ENCODE assay signal across 8 cellular contexts in genomic region chr20:32208499-32209154, GRCh38. TPM values are rescaled to one million over a fixed set of nuclear protein-coding genes. Genes with fewer than 3 reads are reported as not detected.
A peak's percentile ranks its signal among the peaks of the same experiment; 100 is the strongest.
DNase-seq lines count a peak whose midpoint lies in the region; ATAC-seq, FAIRE-seq and TF ChIP-seq lines count a peak whose summit lies in the region.

No MANE protein-coding gene starts in this region.

- no peaks in the 10 kb centered on the region for H3K9me3 Mint-ChIP-seq in stimulated activated naive CD8-positive, alpha-beta T cell treated with anti-CD3 and anti-CD28 coated beads, Interleukin-15, Interleukin-2, amounts not matched to agents 100 ng/mL and 50 ng/mL, for 24 hours

- WGBS in GM12878 (ENCODE audit: insufficient coverage, insufficient replicate concordance, low lambda C conversion rate, missing lambda C conversion rate): 38% methylated on average over 10 of the region's 13 CpGs
- no CpG with 5 or more reads among the region's 13 CpGs for WGBS in mesendoderm (ENCODE audit: extremely low coverage, insufficient coverage, low lambda C conversion rate)

- no peak overlapping the region for H3K18ac ChIP-seq in mesendoderm (ENCODE audit: low read length)

- CTCF ChIA-PET in GM12878 (lab: Yijun Ruan, JAX): interaction anchor here (0.7 to 0.9 kb wide), 2 partner anchors 70 to 151 kb away, joined by 3 read pairs; no protein-coding TSS in a partner anchor

- no peaks in the 10 kb centered on the region; the same call in 1 of the 2 replicates for H4K20me1 ChIP-seq in GM12878 (ENCODE audit: control insufficient read depth, insufficient read depth)

- H4K8ac ChIP-seq in mesendoderm (ENCODE audit: low read depth, low read length): no peak overlapping the region

- H3K4ac ChIP-seq in mesendoderm (ENCODE audit: low read depth, low read length): peak overlapping the region; percentile 86

- H2AK5ac ChIP-seq in mesendoderm (ENCODE audit: low read length): no peak overlapping the region

- H2BK15ac ChIP-seq in mesendoderm (replicated peaks; ENCODE audit: low read depth): no peak overlapping the region

- in situ Hi-C loops in GM12878 (cut with MboI): no loop called here
- in situ Hi-C loops in KBM-7 (cut with MboI; ENCODE audit: low pct_unique_long_range_greater_than_20kb, low sequenced_read_pairs): no loop called here

- RAD21 ChIA-PET in GM12878 (lab: Charles Lee; ENCODE audit: unreplicated experiment): interaction anchor here (0.6 to 1.2 kb wide), 2 partner anchors 77 to 389 kb away, joined by 4 to 6 read pairs; no protein-coding TSS in a partner anchor

- peaks cover 18% of the 10 kb centered on the region for H3K4me1 ChIP-seq in GM12878 (ENCODE audit: control insufficient read depth, insufficient read depth, low read length)
- peaks cover 7% of the 10 kb centered on the region for H3K4me1 ChIP-seq in mesendoderm (ENCODE audit: control insufficient read depth, low read depth, low read length)
- peaks cover 55% of the 10 kb centered on the region for H3K4me1 ChIP-seq in vagina

- TF ChIP-seq RAD21 in GM12878 (IDR thresholded peaks at IDR 0.05; ENCODE audit: insufficient read depth, low read depth, low read length): no peak

- H3K4me3 ChIP-seq in GM12878: peak overlapping the region; percentile 99
- H3K4me3 ChIP-seq in mesendoderm (ENCODE audit: low read length): peak overlapping the region; percentile 76
- peak overlapping the region; percentile 100 for H3K4me3 ChIP-seq in vagina

- peaks cover 0 to 1% of the 10 kb centered on the region in 2 experiments; a peak in 2 of 4 replicates for H3K36me3 ChIP-seq in GM12878 (ENCODE audit: control insufficient read depth in 2 of 2, insufficient read depth in 2 of 2, low read length in 1 of 2)
- H3K36me3 ChIP-seq in mesendoderm (ENCODE audit: control insufficient read depth, insufficient read depth, low read length): peaks cover 2% of the 10 kb centered on the region
- no peaks in the 10 kb centered on the region for H3K36me3 ChIP-seq in vagina

- TF ChIP-seq CTCF in GM12878 (IDR thresholded peaks at IDR 0.05 in 2 of 3, conservative IDR thresholded peaks at IDR 0.05 in 1 of 3; ENCODE audit: control insufficient read depth in 2 of 3, extremely low read depth in 1 of 3, insufficient read depth in 1 of 3, low read depth in 3 of 3, low read length in 3 of 3) (no peak), vagina (IDR thresholded peaks at IDR 0.05) (no peak)

- SMC1A ChIA-PET in GM12878 (lab: Charles Lee; ENCODE audit: uncharacterized antibody, unreplicated experiment): interaction anchor here (0.9 kb wide), 1 partner anchor 50 kb away, joined by 3 read pairs; no protein-coding TSS in a partner anchor

- no peak overlapping the region for H3K23ac ChIP-seq in mesendoderm (ENCODE audit: low read length)

- no peak for ATAC-seq in stimulated activated naive CD8-positive, alpha-beta T cell treated with anti-CD3 and anti-CD28 coated beads, Interleukin-15, Interleukin-2, amounts not matched to agents 100 U/mL and 50 U/mL, for 24 hours
- ATAC-seq in GM12878 (no peak), GM18867 (IDR thresholded peaks at IDR 0.05; ENCODE audit: unreplicated experiment) (no peak)

- peaks cover 75% of the 10 kb centered on the region for H3K36me3 Mint-ChIP-seq in stimulated activated naive CD8-positive, alpha-beta T cell treated with anti-CD3 and anti-CD28 coated beads, Interleukin-15, Interleukin-2, amounts not matched to agents 100 ng/mL and 50 ng/mL, for 24 hours (ENCODE audit: low read depth)

- peak overlapping the region; percentile 91 for H3K56ac ChIP-seq in mesendoderm (ENCODE audit: low read length)

- H3K9me3 ChIP-seq in GM12878 (replicated peaks; ENCODE audit: control insufficient read depth, insufficient read depth, low read length) (no peaks in the 10 kb centered on the region), vagina (no peaks in the 10 kb centered on the region)

- intact Hi-C loops in GM12878 (cut with micrococcal nuclease; ENCODE audit: unreplicated experiment) (loop anchor here (5.0 kb wide), 2 partner anchors 79 to 176 kb away; no protein-coding TSS in a partner anchor), vagina (cut with DNase I) (no loop called here)

- TF ChIP-seq EP300 in GM12878 (IDR thresholded peaks at IDR 0.05; ENCODE audit: borderline replicate concordance in 1 of 2, control insufficient read depth in 1 of 2, low read depth in 2 of 2, low read length in 2 of 2): no peak

- no peak overlapping the region for H4K5ac ChIP-seq in mesendoderm (ENCODE audit: low read length)

- no peak overlapping the region for H2BK5ac ChIP-seq in mesendoderm (ENCODE audit: low read length)

- H3K9ac ChIP-seq in GM12878 (ENCODE audit: control insufficient read depth, insufficient read depth, low read length): peak overlapping the region; percentile 98
- peak overlapping the region; percentile 87 for H3K9ac ChIP-seq in mesendoderm (ENCODE audit: low read length)

- no peak for FAIRE-seq in GM12878 (lab: Jason Lieb, UNC)

- TF ChIP-seq POLR2A in GM12878 (IDR thresholded peaks at IDR 0.05; ENCODE audit: low read depth, low read length): no peak
- no peak for TF ChIP-seq POLR2A in vagina (IDR thresholded peaks at IDR 0.05)

- H3K4me1 Mint-ChIP-seq in stimulated activated naive CD8-positive, alpha-beta T cell treated with anti-CD3 and anti-CD28 coated beads, Interleukin-15, Interleukin-2, amounts not matched to agents 100 ng/mL and 50 ng/mL, for 24 hours (ENCODE audit: low read depth): peaks cover 75% of the 10 kb centered on the region

- H3K4me2 ChIP-seq in GM12878 (ENCODE audit: control insufficient read depth, insufficient read depth): peak overlapping the region; percentile 77
- H3K4me2 ChIP-seq in mesendoderm (ENCODE audit: low read length): peak overlapping the region; percentile 84

- H2AFZ ChIP-seq in GM12878 (ENCODE audit: control insufficient read depth, low read depth, low read length): no peak overlapping the region

- H3K79me1 ChIP-seq in mesendoderm (ENCODE audit: low read length): peaks cover 24% of the 10 kb centered on the region

- peak overlapping the region; percentile 91 for H3K4me3 Mint-ChIP-seq in stimulated activated naive CD8-positive, alpha-beta T cell treated with anti-CD3 and anti-CD28 coated beads, Interleukin-15, Interleukin-2, amounts not matched to agents 100 ng/mL and 50 ng/mL, for 24 hours

- H3K27ac ChIP-seq in GM12878 (ENCODE audit: control insufficient read depth, insufficient read depth): peak overlapping the region; percentile 81
- no peak overlapping the region for H3K27ac ChIP-seq in mesendoderm (ENCODE audit: low read depth, low read length)
- H3K27ac ChIP-seq in vagina: peak overlapping the region; percentile 58

- no peak for DNase-seq in stimulated activated naive CD8-positive, alpha-beta T cell treated with anti-CD3 and anti-CD28 coated beads, Interleukin-15, Interleukin-2, amounts not matched to agents 100 U/mL and 50 U/mL, for 24 hours
- DNase-seq in GM12878 (ENCODE audit: low read depth, low spot score): no peak
- DNase-seq in mesendoderm: no peak
- no peak for DNase-seq in vagina (ENCODE audit: extremely low spot score in 2 of 2)
- DNase-seq in KBM-7: no peak
- no peak for DNase-seq in stimulated activated CD4-positive, alpha-beta T cell treated with anti-CD3 and anti-CD28 coated beads, Interleukin-2, amount 100 ng/mL, for 24 hours

- no peak overlapping the region for H2BK120ac ChIP-seq in mesendoderm (ENCODE audit: low read depth, low read length)

- H3K79me2 ChIP-seq in GM12878 (ENCODE audit: control insufficient read depth, insufficient read depth, low read length): peaks cover 59% of the 10 kb centered on the region
- H3K79me2 ChIP-seq in mesendoderm (ENCODE audit: control insufficient read depth, insufficient read depth, low read length): peaks cover 44% of the 10 kb centered on the region

- POLR2A ChIA-PET in GM12878 (lab: Charles Lee): interaction anchor here (0.6 to 0.7 kb wide), 3 partner anchors 110 to 1886 kb away, joined by 4 to 7 read pairs (median 5); no protein-coding TSS in a partner anchor

- H3K27ac Mint-ChIP-seq in stimulated activated naive CD8-positive, alpha-beta T cell treated with anti-CD3 and anti-CD28 coated beads, Interleukin-15, Interleukin-2, amounts not matched to agents 100 ng/mL and 50 ng/mL, for 24 hours: peak overlapping the region; percentile 95

- H3K27me3 ChIP-seq in GM12878 (replicated peaks in 1 of 2; ENCODE audit: control insufficient read depth in 2 of 2, insufficient read depth in 2 of 2, low read length in 1 of 2): no peaks in the 10 kb centered on the region
- H3K27me3 ChIP-seq in mesendoderm (ENCODE audit: insufficient read depth, low read length, poor library complexity): no peaks in the 10 kb centered on the region
- H3K27me3 ChIP-seq in vagina: no peaks in the 10 kb centered on the region

- no peaks in the 10 kb centered on the region for H3K27me3 Mint-ChIP-seq in stimulated activated naive CD8-positive, alpha-beta T cell treated with anti-CD3 and anti-CD28 coated beads, Interleukin-15, Interleukin-2, amounts not matched to agents 100 ng/mL and 50 ng/mL, for 24 hours

- BruUV-seq in GM12878 (replicated peaks; lab: Mats Ljungman, UMichigan): no TSS peak

RNA-seq across cellular contexts. Expression of gene POFUT1, which starts 0.9 kb away (rescaled TPM):
- 41.7 and 45.3 TPM in 2 replicates for total RNA-seq in GM12878 (2013; cell fraction: nucleolus; rRNA removed)
- total RNA-seq in GM12878 (2014; rRNA removed): 23.1 and 24.0 TPM in 2 replicates
- total RNA-seq in GM12878 (2014; rRNA removed; fragmentation: Illumina TruSeq; extraction: Trizol): 20.5 and 22.2 TPM in 2 replicates
- total RNA-seq in GM12878 (2021): 30.5 and 33.4 TPM in 2 replicates
- 8.4 TPM for polyA plus RNA-seq in GM12878 (2011; ENCODE audit: low read depth)
- 11.3 and 15.1 TPM in 2 replicates for polyA plus RNA-seq in GM12878 (2011; rRNA removed)
- 17.4 and 18.3 TPM in 2 replicates for polyA plus RNA-seq in GM12878 (2011; cell fraction: cytosol; rRNA removed)
- polyA plus RNA-seq in GM12878 (2011; cell fraction: nucleus; rRNA removed): 15.7 and 18.9 TPM in 2 replicates
- polyA plus RNA-seq in GM12878 (2012): 10.4 and 11.9 TPM in 2 replicates
- polyA plus RNA-seq in GM12878 (2014; fragmentation: Illumina TruSeq; extraction: Trizol): 24.1 and 25.1 TPM in 2 replicates
- polyA plus RNA-seq in GM12878 (2014; fragmentation: Nextera tagmentation; extraction: Ambion mirVana): 1 to 10 TPM; 2.6 to 3.9 TPM
- 19.3 and 19.8 TPM in 2 replicates for polyA plus RNA-seq in GM12878 (2014; rRNA removed)
- polyA plus RNA-seq in GM12878 (2016; fragmentation: Nextera tagmentation; extraction: Ambion mirVana): 10 to 100 TPM; 24.4 to 24.9 TPM
- polyA minus RNA-seq in GM12878 (2011; rRNA and poly(A)+ RNA removed): 19.7 and 21.4 TPM in 2 replicates
- polyA minus RNA-seq in GM12878 (2011; cell fraction: cytosol; rRNA and poly(A)+ RNA removed): 6.5 and 6.7 TPM in 2 replicates
- polyA minus RNA-seq in GM12878 (2011; cell fraction: nucleus; rRNA and poly(A)+ RNA removed): 11.1 and 20.3 TPM in 2 replicates
- 20.6 TPM for polyA plus RNA-seq in mesendoderm (2013, experiment 1 of 2)
- 20.1 TPM for polyA plus RNA-seq in mesendoderm (2013, experiment 2 of 2)
- 27.7 TPM for total RNA-seq in vagina

RNA-seq across cellular contexts. Expression of gene PLAGL2, which starts 1.1 kb away (rescaled TPM):
- 14.3 and 14.4 TPM in 2 replicates for total RNA-seq in GM12878 (2013; cell fraction: nucleolus; rRNA removed)
- total RNA-seq in GM12878 (2014; rRNA removed): 7.3 and 7.8 TPM in 2 replicates
- 8.3 and 8.4 TPM in 2 replicates for total RNA-seq in GM12878 (2014; rRNA removed; fragmentation: Illumina TruSeq; extraction: Trizol)
- total RNA-seq in GM12878 (2021): 29.7 and 31.7 TPM in 2 replicates
- polyA plus RNA-seq in GM12878 (2011; ENCODE audit: low read depth): 10.0 TPM
- 4.5 and 7.4 TPM in 2 replicates for polyA plus RNA-seq in GM12878 (2011; rRNA removed)
- 12.2 and 16.8 TPM in 2 replicates for polyA plus RNA-seq in GM12878 (2011; cell fraction: cytosol; rRNA removed)
- 9.1 and 11.8 TPM in 2 replicates for polyA plus RNA-seq in GM12878 (2011; cell fraction: nucleus; rRNA removed)
- 14.5 and 15.6 TPM in 2 replicates for polyA plus RNA-seq in GM12878 (2012)
- polyA plus RNA-seq in GM12878 (2014; fragmentation: Illumina TruSeq; extraction: Trizol): 31.0 and 32.3 TPM in 2 replicates
- 1 to 10 TPM; 4.4 to 7.3 TPM for polyA plus RNA-seq in GM12878 (2014; fragmentation: Nextera tagmentation; extraction: Ambion mirVana)
- 18.4 and 18.5 TPM in 2 replicates for polyA plus RNA-seq in GM12878 (2014; rRNA removed)
- 10 to 100 TPM; 18.3 to 21.0 TPM for polyA plus RNA-seq in GM12878 (2016; fragmentation: Nextera tagmentation; extraction: Ambion mirVana)
- 11.8 and 13.9 TPM in 2 replicates for polyA minus RNA-seq in GM12878 (2011; rRNA and poly(A)+ RNA removed)
- polyA minus RNA-seq in GM12878 (2011; cell fraction: cytosol; rRNA and poly(A)+ RNA removed): 7.6 and 8.5 TPM in 2 replicates
- polyA minus RNA-seq in GM12878 (2011; cell fraction: nucleus; rRNA and poly(A)+ RNA removed): 5.7 and 10.1 TPM in 2 replicates
- 29.7 TPM for polyA plus RNA-seq in mesendoderm (2013, experiment 1 of 2)
- polyA plus RNA-seq in mesendoderm (2013, experiment 2 of 2): 28.8 TPM
- 8.3 TPM for total RNA-seq in vagina
